20 cellular contexts compared by ENCODE assay signal in genomic region chr11:91308069-91308468, GRCh38.
"Had no signal": no experiment of that assay in that cellular context is flagged by ENCODE, and none has a peak within 500 bp of the region (broad histone marks: within the 10 kb centered on the region; RNA-seq: fewer than 3 reads in every experiment).

No MANE protein-coding gene starts in this region.

- H2AFZ ChIP-seq: neural progenitor cell, parathyroid adenoma had no signal

- DNase-seq: dorsolateral prefrontal cortex; effector CD4-positive, alpha-beta T cell; hypothalamus; immature natural killer cell; left ventricle myocardium superior; lower lobe of right lung; midbrain; naive thymus-derived CD4-positive, alpha-beta T cell; right lobe of liver; small intestine; stimulated activated CD4-positive, alpha-beta T cell treated with anti-CD3 and anti-CD28 coated beads, Interleukin-15, amount 100 ng/mL, for 24 hours; stimulated activated CD4-positive, alpha-beta T cell treated with anti-CD3 and anti-CD28 coated beads, Interleukin-2, amount 100 ng/mL, for 48 hours; stimulated activated naive B cell treated with anti-CD40 and anti-IgM and Interleukin-4, amounts not matched to agents 10 μg/mL and 1 μg/mL and 100 μg/mL, for 72 hours had no signal

- H3K79me2 ChIP-seq: parathyroid adenoma had no signal

- H3K4me3 ChIP-seq: dorsolateral prefrontal cortex, lower lobe of right lung, neural progenitor cell, right lobe of liver, thoracic aorta, tibial nerve, vagina had no signal

- H3K36me3 ChIP-seq: lower lobe of right lung, neural progenitor cell, right lobe of liver, thoracic aorta, tibial nerve, vagina had no signal

- H3K27ac ChIP-seq: dorsolateral prefrontal cortex, lower lobe of right lung, neural progenitor cell, parathyroid adenoma, right lobe of liver, thoracic aorta, tibial nerve, vagina had no signal

- H3K4me1 ChIP-seq: lower lobe of right lung, parathyroid adenoma, right lobe of liver, tibial nerve, vagina had no signal

- H3K27me3 ChIP-seq: dorsolateral prefrontal cortex, neural progenitor cell, right lobe of liver, tibial nerve, vagina had no signal

- FAIRE-seq: frontal cortex, keratinocyte, small intestine had no signal

- H3K9ac ChIP-seq: neural progenitor cell, parathyroid adenoma had no signal

- H3K4me2 ChIP-seq: neural progenitor cell had no signal

- H3K9me3 ChIP-seq: lower lobe of right lung, right lobe of liver, thoracic aorta, tibial nerve, vagina had no signal
